ENCODE assay signal across 1 cellular context in the genomic region with DNA sequence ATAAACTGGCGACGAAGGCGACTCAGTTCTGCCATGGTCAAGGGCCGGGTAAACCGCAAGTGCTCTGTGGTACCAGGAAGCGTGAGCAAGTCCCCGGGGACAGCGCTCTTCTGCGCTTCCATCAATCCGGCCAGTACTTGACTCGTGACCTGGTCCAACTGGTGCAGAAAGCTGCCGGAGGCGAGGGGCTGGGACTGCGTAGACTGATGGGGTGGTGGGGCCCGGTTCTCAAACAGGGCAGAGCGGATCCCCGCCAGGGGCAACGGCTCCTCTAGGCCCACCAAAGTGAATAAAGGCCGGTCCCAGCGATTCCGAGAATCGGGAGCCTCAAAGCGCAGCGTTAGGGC.
TF ChIP-seq lines count a peak whose summit lies in the region.

No MANE protein-coding gene starts in this region.

TF ChIP-seq in liver, 16 proteins besides CTCF, POLR2A, EP300 and RAD21 (continued from another document):
- TF ChIP-seq, protein P1, sequence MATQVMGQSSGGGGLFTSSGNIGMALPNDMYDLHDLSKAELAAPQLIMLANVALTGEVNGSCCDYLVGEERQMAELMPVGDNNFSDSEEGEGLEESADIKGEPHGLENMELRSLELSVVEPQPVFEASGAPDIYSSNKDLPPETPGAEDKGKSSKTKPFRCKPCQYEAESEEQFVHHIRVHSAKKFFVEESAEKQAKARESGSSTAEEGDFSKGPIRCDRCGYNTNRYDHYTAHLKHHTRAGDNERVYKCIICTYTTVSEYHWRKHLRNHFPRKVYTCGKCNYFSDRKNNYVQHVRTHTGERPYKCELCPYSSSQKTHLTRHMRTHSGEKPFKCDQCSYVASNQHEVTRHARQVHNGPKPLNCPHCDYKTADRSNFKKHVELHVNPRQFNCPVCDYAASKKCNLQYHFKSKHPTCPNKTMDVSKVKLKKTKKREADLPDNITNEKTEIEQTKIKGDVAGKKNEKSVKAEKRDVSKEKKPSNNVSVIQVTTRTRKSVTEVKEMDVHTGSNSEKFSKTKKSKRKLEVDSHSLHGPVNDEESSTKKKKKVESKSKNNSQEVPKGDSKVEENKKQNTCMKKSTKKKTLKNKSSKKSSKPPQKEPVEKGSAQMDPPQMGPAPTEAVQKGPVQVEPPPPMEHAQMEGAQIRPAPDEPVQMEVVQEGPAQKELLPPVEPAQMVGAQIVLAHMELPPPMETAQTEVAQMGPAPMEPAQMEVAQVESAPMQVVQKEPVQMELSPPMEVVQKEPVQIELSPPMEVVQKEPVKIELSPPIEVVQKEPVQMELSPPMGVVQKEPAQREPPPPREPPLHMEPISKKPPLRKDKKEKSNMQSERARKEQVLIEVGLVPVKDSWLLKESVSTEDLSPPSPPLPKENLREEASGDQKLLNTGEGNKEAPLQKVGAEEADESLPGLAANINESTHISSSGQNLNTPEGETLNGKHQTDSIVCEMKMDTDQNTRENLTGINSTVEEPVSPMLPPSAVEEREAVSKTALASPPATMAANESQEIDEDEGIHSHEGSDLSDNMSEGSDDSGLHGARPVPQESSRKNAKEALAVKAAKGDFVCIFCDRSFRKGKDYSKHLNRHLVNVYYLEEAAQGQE (IDR thresholded peaks at IDR 0.05): no peak
- TF ChIP-seq, protein P2, sequence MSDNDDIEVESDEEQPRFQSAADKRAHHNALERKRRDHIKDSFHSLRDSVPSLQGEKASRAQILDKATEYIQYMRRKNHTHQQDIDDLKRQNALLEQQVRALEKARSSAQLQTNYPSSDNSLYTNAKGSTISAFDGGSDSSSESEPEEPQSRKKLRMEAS (IDR thresholded peaks at IDR 0.05): no peak
- no peak for TF ChIP-seq FOXA2 (IDR thresholded peaks at IDR 0.05)
- TF ChIP-seq GABPA (IDR thresholded peaks at IDR 0.05 in 1 of 2, conservative IDR thresholded peaks at IDR 0.05 in 1 of 2): no peak
- no peak for TF ChIP-seq FOXA1 (IDR thresholded peaks at IDR 0.05)
- TF ChIP-seq, protein P3, sequence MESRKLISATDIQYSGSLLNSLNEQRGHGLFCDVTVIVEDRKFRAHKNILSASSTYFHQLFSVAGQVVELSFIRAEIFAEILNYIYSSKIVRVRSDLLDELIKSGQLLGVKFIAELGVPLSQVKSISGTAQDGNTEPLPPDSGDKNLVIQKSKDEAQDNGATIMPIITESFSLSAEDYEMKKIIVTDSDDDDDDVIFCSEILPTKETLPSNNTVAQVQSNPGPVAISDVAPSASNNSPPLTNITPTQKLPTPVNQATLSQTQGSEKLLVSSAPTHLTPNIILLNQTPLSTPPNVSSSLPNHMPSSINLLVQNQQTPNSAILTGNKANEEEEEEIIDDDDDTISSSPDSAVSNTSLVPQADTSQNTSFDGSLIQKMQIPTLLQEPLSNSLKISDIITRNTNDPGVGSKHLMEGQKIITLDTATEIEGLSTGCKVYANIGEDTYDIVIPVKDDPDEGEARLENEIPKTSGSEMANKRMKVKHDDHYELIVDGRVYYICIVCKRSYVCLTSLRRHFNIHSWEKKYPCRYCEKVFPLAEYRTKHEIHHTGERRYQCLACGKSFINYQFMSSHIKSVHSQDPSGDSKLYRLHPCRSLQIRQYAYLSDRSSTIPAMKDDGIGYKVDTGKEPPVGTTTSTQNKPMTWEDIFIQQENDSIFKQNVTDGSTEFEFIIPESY (IDR thresholded peaks at IDR 0.05): no peak
